17 cellular contexts compared by ENCODE assay signal in the genomic region with DNA sequence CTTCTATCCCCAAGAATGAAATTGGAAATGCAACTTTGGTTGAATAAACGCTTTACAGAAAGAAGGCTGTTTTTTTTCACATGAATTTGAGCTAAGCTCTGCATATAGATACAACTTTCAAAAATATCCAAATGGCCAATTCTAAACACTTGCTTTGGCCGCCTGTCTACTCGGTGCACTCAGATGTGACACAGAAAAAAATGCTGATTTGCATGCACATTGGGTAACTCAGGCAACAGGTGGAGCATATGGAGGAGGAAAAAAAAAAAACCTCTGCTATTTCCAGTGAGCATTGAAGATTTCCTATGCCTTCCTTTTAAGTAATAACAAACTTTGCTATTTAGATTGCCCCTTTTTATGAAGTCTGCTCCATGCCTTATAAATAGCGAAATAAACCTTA.
"Had no signal": no experiment of that assay in that cellular context is flagged by ENCODE, and none has a peak within 500 bp of the region (broad histone marks: within the 10 kb centered on the region; RNA-seq: fewer than 3 reads in every experiment).

No MANE protein-coding gene starts in this region.

- H3K4me1 ChIP-seq: adrenal gland, body of pancreas, testis, upper lobe of right lung had no signal

- H3K27me3 ChIP-seq: adrenal gland, body of pancreas, testis, upper lobe of right lung had no signal

- FAIRE-seq: frontal cortex, kidney, TTC549 had no signal

- H3K9me3 ChIP-seq: adrenal gland, body of pancreas, testis, upper lobe of right lung had no signal

- H3K4me3 ChIP-seq: adrenal gland, body of pancreas, testis, upper lobe of right lung had no signal

- ATAC-seq: activated T-helper 17 cell treated with anti-CD3 and anti-CD28 coated beads, Interleukin-2, amount 50 U/mL, for 72 hours; body of pancreas; stimulated activated naive CD8-positive, alpha-beta T cell treated with anti-CD3 and anti-CD28 coated beads, Interleukin-15, amount 100 ng/mL, for 72 hours; upper lobe of right lung had no signal

- DNase-seq: activated CD4-positive, alpha-beta T cell treated with anti-CD3 and anti-CD28 coated beads, Interleukin-2, amount 50 U/mL, for 1 hour; activated CD4-positive, CD25-positive, alpha-beta regulatory T cell; activated naive CD4-positive, alpha-beta T cell treated with anti-CD3 and anti-CD28 coated beads for 36 hours; activated T-cell treated with anti-CD3 and anti-CD28 coated beads for 4 hours; adrenal gland; body of pancreas; cortex of kidney; effector CD8-positive, alpha-beta T cell; kidney; stimulated activated CD4-positive, alpha-beta T cell treated with anti-CD3 and anti-CD28 coated beads, Interleukin-4, amount 100 ng/mL, for 1 hour; stimulated activated CD8-positive, alpha-beta memory T cell treated with anti-CD3 and anti-CD28 coated beads, Interleukin-4, amount 100 ng/mL, for 48 hours; stimulated activated naive CD8-positive, alpha-beta T cell treated with anti-CD3 and anti-CD28 coated beads, Interleukin-15, amount 100 ng/mL, for 72 hours; testis; upper lobe of right lung had no signal

- H3K36me3 ChIP-seq: adrenal gland, upper lobe of right lung had no signal

- H3K27ac ChIP-seq: adrenal gland, body of pancreas, testis, upper lobe of right lung had no signal
